ENCODE assay signal across 22 cellular contexts in the genomic region with DNA sequence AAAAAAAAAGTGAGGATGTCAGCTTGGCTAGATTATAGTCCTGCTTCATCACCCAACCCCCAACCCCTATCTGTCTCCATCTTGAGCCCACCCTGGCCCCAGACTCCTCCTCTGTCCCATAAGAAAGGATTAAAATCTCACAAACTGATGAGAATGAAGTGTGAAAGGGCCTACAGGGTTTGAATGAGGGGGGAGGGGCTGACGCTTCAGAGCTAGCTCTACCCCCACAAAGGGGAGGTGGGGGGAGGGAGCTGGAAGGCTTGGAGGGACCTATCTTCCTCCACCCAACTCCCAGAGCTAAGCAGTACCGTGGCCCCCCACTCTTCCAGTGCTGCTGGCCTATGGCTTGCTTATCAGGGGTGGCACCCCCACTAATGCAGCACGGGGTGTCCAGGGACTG. TPM values are rescaled to one million over a fixed set of nuclear protein-coding genes. Genes with fewer than 3 reads are reported as not detected.
DNase-seq lines count a peak whose midpoint lies in the region; ATAC-seq and TF ChIP-seq lines count a peak whose summit lies in the region.
"Had no signal": no experiment of that assay in that cellular context is flagged by ENCODE, and none has a peak within 500 bp of the region (broad histone marks: within the 10 kb centered on the region; RNA-seq: fewer than 3 reads in every experiment).

No MANE protein-coding gene starts in this region.

- no peak overlapping the region for H3K27ac ChIP-seq in H9 (ENCODE audit: insufficient read length, low read depth, low read length)
- H3K27ac ChIP-seq in smooth muscle cell (ENCODE audit: low read depth) = no peak overlapping the region
- H3K27ac ChIP-seq: GM23248 had no signal

- H3K27me3 Mint-ChIP-seq in H9 (ENCODE audit: low read depth) (peaks cover 40% of the 10 kb centered on the region), WTC11 (ENCODE audit: low read depth) (peaks cover 32% of the 10 kb centered on the region)

- no peak overlapping the region for H2BK15ac ChIP-seq in H9 (ENCODE audit: low read depth, low read length)

- H3K9me3 ChIP-seq in H9 (ENCODE audit: control insufficient read depth, low read depth, low read length) (no peaks in the 10 kb centered on the region), iPS-18c (ENCODE audit: control insufficient read depth, insufficient read depth, low read length) (no peaks in the 10 kb centered on the region), smooth muscle cell (replicated peaks; ENCODE audit: low read depth) (no peaks in the 10 kb centered on the region)
- H3K9me3 ChIP-seq: Caco-2, MG63 had no signal

- H3K4me3 Mint-ChIP-seq in H9 (peak overlapping the region; percentile 62 to 79; a peak in 4 of 5 replicates), WTC11 (peak overlapping the region; percentile 77)
- H3K4me3 Mint-ChIP-seq: CD4-positive, alpha-beta T cell had no signal

- no peak overlapping the region for H2AFZ ChIP-seq in H9 (ENCODE audit: low read length)
- no peak overlapping the region for H2AFZ ChIP-seq in smooth muscle cell (ENCODE audit: low read depth)
- H2AFZ ChIP-seq: GM23248 had no signal

- H4K91ac ChIP-seq in H9 (ENCODE audit: insufficient read length, low read depth, low read length) = no peak overlapping the region

- no peak overlapping the region for H2BK12ac ChIP-seq in H9 (ENCODE audit: insufficient read length, low read depth, low read length)

- H3K9me3 Mint-ChIP-seq in H9 (no peaks in the 10 kb centered on the region), WTC11 (no peaks in the 10 kb centered on the region)
- H3K9me3 Mint-ChIP-seq: CD4-positive, alpha-beta T cell had no signal

- ATAC-seq in WTC11 = 0 out of 2 replicates have a peak, but pooled peaks have one; percentile 3
- ATAC-seq: Right ventricle myocardium inferior had no signal

- H3K27ac Mint-ChIP-seq in H9 = no peak overlapping the region
- H3K27ac Mint-ChIP-seq in WTC11 = no peak overlapping the region
- H3K27ac Mint-ChIP-seq: CD4-positive, alpha-beta T cell had no signal

- peaks cover 46% of the 10 kb centered on the region for H3F3A ChIP-seq in smooth muscle cell (ENCODE audit: low read depth)

- no peaks in the 10 kb centered on the region for H3K23me2 ChIP-seq in H9 (ENCODE audit: insufficient read length, low read depth, low read length, poor library complexity, severe bottlenecking)

- H2AK5ac ChIP-seq in H9 (ENCODE audit: insufficient read length, low read length) = no peak overlapping the region

- H3K79me2 ChIP-seq in H9 (ENCODE audit: insufficient read depth, low read length) = no peaks in the 10 kb centered on the region
- no peaks in the 10 kb centered on the region for H3K79me2 ChIP-seq in smooth muscle cell (ENCODE audit: low read depth)

- no peak overlapping the region for H3K56ac ChIP-seq in H9 (ENCODE audit: insufficient read length, low read depth, low read length)

- H3K14ac ChIP-seq in H9 (ENCODE audit: insufficient read depth, low read length) = no peak overlapping the region

- no peak overlapping the region for H3K4ac ChIP-seq in H9 (ENCODE audit: low read depth, low read length)

- H2BK20ac ChIP-seq in H9 (ENCODE audit: low read depth, low read length, poor library complexity, severe bottlenecking) = no peak overlapping the region

- no peaks in the 10 kb centered on the region for H4K20me1 ChIP-seq in H9 (ENCODE audit: control insufficient read depth, insufficient read depth, insufficient read length)
- no peaks in the 10 kb centered on the region for H4K20me1 ChIP-seq in smooth muscle cell (ENCODE audit: low read depth)

- H3T11ph ChIP-seq in H9 (ENCODE audit: low read length) = no peak overlapping the region

- POLR2A ChIA-PET in WTC11 (lab: Charles Lee) = interaction anchor here (0.8 to 1.4 kb wide), 3 partner anchors 11 to 506 kb away, joined by 3 to 5 read pairs (median 4); no protein-coding TSS in a partner anchor

- H3K27me3 ChIP-seq in H9 (ENCODE audit: insufficient read depth, low read length) = no peaks in the 10 kb centered on the region
- no peaks in the 10 kb centered on the region for H3K27me3 ChIP-seq in smooth muscle cell (ENCODE audit: low read depth)
- H3K27me3 ChIP-seq: MG63 had no signal

- H2BK120ac ChIP-seq in H9 (ENCODE audit: low read depth, low read length, poor library complexity, severe bottlenecking) = no peak overlapping the region

- no peak overlapping the region for H3K23ac ChIP-seq in H9 (ENCODE audit: insufficient read length, low read depth, low read length)

- TF ChIP-seq CTCF in H9 (conservative IDR thresholded peaks at IDR 0.05) (no peak), WTC11 (IDR thresholded peaks at IDR 0.05) (no peak), smooth muscle cell (IDR thresholded peaks at IDR 0.05; ENCODE audit: borderline replicate concordance, insufficient read depth, poor library complexity, severe bottlenecking) (no peak)

- H3K9ac ChIP-seq in H9 (ENCODE audit: extremely low read depth, insufficient read length, low read length) (no peak overlapping the region), smooth muscle cell (ENCODE audit: low read depth) (no peak overlapping the region)
- H3K9ac ChIP-seq: GM23248 had no signal

- H4K8ac ChIP-seq in H9 (replicated peaks; ENCODE audit: insufficient read length, low read depth, low read length) = no peak overlapping the region

- H3K4me1 Mint-ChIP-seq in H9 (peaks cover 16 to 34% of the 10 kb centered on the region in 2 experiments), WTC11 (peaks cover 22% of the 10 kb centered on the region)

- CTCF ChIA-PET in WTC11 (lab: Charles Lee) = interaction anchor here (0.5 to 3.6 kb wide), 37 partner anchors 8 to 1471 kb away, joined by 3 to 82 read pairs (median 9); partner anchors contain the start of genes CNOT8, GALNT10 and HAND1

- H3K4me3 ChIP-seq in iPS-18c (ENCODE audit: insufficient read depth, low read depth, low read length) (peak overlapping the region; percentile 45), smooth muscle cell (no peak overlapping the region)
- H3K4me3 ChIP-seq: GM23248, MG63 had no signal

- H3K4me2 ChIP-seq in H9 (ENCODE audit: insufficient read depth, insufficient read length, low read length) (peak overlapping the region; percentile 18), smooth muscle cell (peak overlapping the region; percentile 84)

- no peak overlapping the region for H4K5ac ChIP-seq in H9 (ENCODE audit: insufficient read length, low read depth, low read length)

- H3K79me1 ChIP-seq in H9 (ENCODE audit: insufficient read depth, low read depth, low read length, poor library complexity, severe bottlenecking) = no peaks in the 10 kb centered on the region

- H3K4me1 ChIP-seq in H9 (ENCODE audit: insufficient read depth, low read length) (no peaks in the 10 kb centered on the region), smooth muscle cell (ENCODE audit: low read depth) (peaks cover 21% of the 10 kb centered on the region)

- no CpG with 5 or more reads among the region's 3 CpGs for WGBS in H9 (ENCODE audit: extremely low coverage, insufficient read length, low lambda C conversion rate)
- WGBS in smooth muscle cell (ENCODE audit: low lambda C conversion rate) = 29% methylated on average over 3 of the region's 3 CpGs

- no peaks in the 10 kb centered on the region for H3K36me3 ChIP-seq in smooth muscle cell (ENCODE audit: low read depth)
- H3K36me3 ChIP-seq: MG63 had no signal

- H3K18ac ChIP-seq in H9 (ENCODE audit: insufficient read length, low read depth, low read length) = no peak overlapping the region

- no peaks in the 10 kb centered on the region for H3K36me3 Mint-ChIP-seq in H9 (ENCODE audit: insufficient read depth in 1 of 3, low read depth in 3 of 3)
- no peaks in the 10 kb centered on the region for H3K36me3 Mint-ChIP-seq in WTC11

- DNase-seq in H9 (no peak), WTC11 (ENCODE audit: low spot score) (no peak), smooth muscle cell (lab: John Stamatoyannopoulos, UW; ENCODE audit: unreplicated experiment) (no peak), cerebellum (ENCODE audit: low spot score) (no peak), NOMO-1 (lab: John Stamatoyannopoulos, UW; ENCODE audit: unreplicated experiment in 2 of 2) (no peak), NCI-H524 treated with DMSO at 0.1 percent for 48 hours (lab: John Stamatoyannopoulos, UW) (no peak)
- DNase-seq: CD4-positive, alpha-beta T cell; DMS 273 treated with DMSO at 0.1 percent for 48 hours; DND-41; GM23248; MG63; NCI-H1048; NCI-H1436; NCI-H187 treated with DMSO at 0.1 percent for 48 hours; NCI-H510A had no signal

- H2BK5ac ChIP-seq in H9 (ENCODE audit: insufficient read length, low read length) = no peak overlapping the region

TF ChIP-seq in WTC11, 78 proteins besides CTCF, POLR2A, EP300 and RAD21:
- TF ChIP-seq JUN (CRISPR knock-in tag; IDR thresholded peaks at IDR 0.05) (no peak), E2F5 (CRISPR knock-in tag; IDR thresholded peaks at IDR 0.05) (no peak), MYBL2 (CRISPR knock-in tag; IDR thresholded peaks at IDR 0.05) (no peak)

RNA-seq across cellular contexts. Expression of gene HAND1, which starts 43.7 kb away (rescaled TPM):
- total RNA-seq in H9 (2021) (not detected in 2 replicates), WTC11 (2021) (not detected in 3 replicates), smooth muscle cell (25.2 and 36.3 TPM in 2 replicates), cerebellum (not detected)
- polyA plus RNA-seq in smooth muscle cell = 18.2 and 68.4 TPM in 2 replicates
- total RNA-seq: A673; CD4-positive, alpha-beta T cell; GM23248; LHCN-M2; SK-MEL-5 had no signal
- polyA plus RNA-seq: BJ, GM23248 had no signal

Comparison
In these comparisons a context has a peak if more than half of its experiments do, and no peak if none do; other contexts are left out.
1. RNA of gene HAND1, which starts 43.7 kb away (total RNA-seq): 25.2 to 36.3 TPM in smooth muscle cell; not detected in H9, not detected in WTC11 and not detected in cerebellum (single experiment); every median in the first group is over 10 times any median in the second.